ENCODE assay signal across 15 cellular contexts in genomic region chr6:92126088-92126487, GRCh38.
"Had no signal": no experiment of that assay in that cellular context is flagged by ENCODE, and none has a peak within 500 bp of the region (broad histone marks: within the 10 kb centered on the region; RNA-seq: fewer than 3 reads in every experiment).

No MANE protein-coding gene starts in this region.

- H3K27ac ChIP-seq: body of pancreas, sigmoid colon, transverse colon had no signal

- FAIRE-seq: TTC549 had no signal

- DNase-seq: activated CD4-positive, alpha-beta T cell treated with anti-CD3 and anti-CD28 coated beads, Interleukin-2, amount 50 U/mL, for 4 hours; activated effector memory CD4-positive, alpha-beta T cell treated with anti-CD3 and anti-CD28 coated beads, Interleukin-2, amount 50 U/mL, for 16 hours; activated T-cell treated with anti-CD3 and anti-CD28 coated beads, Interleukin-2, amount 50 U/mL, for 24 hours; amniotic stem cell; body of pancreas; effector memory CD8-positive, alpha-beta T cell; left cardiac atrium; nephron progenitor cell; sigmoid colon; stimulated activated CD4-positive, alpha-beta T cell treated with anti-CD3 and anti-CD28 coated beads, Interleukin-12 subunit alpha, Interleukin-12 subunit beta, amount 100 ng/mL, for 4 hours; stimulated activated naive CD4-positive, alpha-beta T cell; substantia nigra; T-helper 17 cell; transverse colon had no signal
